Comparison of ENCODE assay signal across 16 cellular contexts in genomic region chr10:21318768-21319167, GRCh38.
DNase-seq lines count a peak whose midpoint lies in the region; ATAC-seq and TF ChIP-seq lines count a peak whose summit lies in the region.
"Had no signal": no experiment of that assay in that cellular context is flagged by ENCODE, and none has a peak within 500 bp of the region (broad histone marks: within the 10 kb centered on the region; RNA-seq: fewer than 3 reads in every experiment).

No MANE protein-coding gene starts in this region.

- no peak overlapping the region for H4K8ac ChIP-seq in mesendoderm (ENCODE audit: low read depth, low read length)

- POLR2A ChIA-PET in naive thymus-derived CD8-positive, alpha-beta T cell (lab: Charles Lee): no interaction called here

- H3K4ac ChIP-seq in mesendoderm (ENCODE audit: low read depth, low read length): no peak overlapping the region

- H3K18ac ChIP-seq in mesendoderm (ENCODE audit: low read length): peak overlapping the region; percentile 43

- WGBS in mesendoderm (ENCODE audit: extremely low coverage, insufficient coverage, low lambda C conversion rate): no CpG with 5 or more reads among the region's 6 CpGs

- H3K23ac ChIP-seq in mesendoderm (ENCODE audit: low read length): no peak overlapping the region

- H2BK120ac ChIP-seq in mesendoderm (ENCODE audit: low read depth, low read length): no peak overlapping the region

- no peak for TF ChIP-seq RAD21 in Ishikawa (IDR thresholded peaks at IDR 0.05; ENCODE audit: low read depth)

- no peaks in the 10 kb centered on the region for H3K79me2 ChIP-seq in mesendoderm (ENCODE audit: control insufficient read depth, insufficient read depth, low read length)

- no peaks in the 10 kb centered on the region for H3K27me3 ChIP-seq in mesendoderm (ENCODE audit: insufficient read depth, low read length, poor library complexity)
- H3K27me3 ChIP-seq: gastroesophageal sphincter, tibial artery had no signal

- peaks cover 0 to 5% (median 2%) of the 10 kb centered on the region in 9 donors for H3K9me3 Mint-ChIP-seq in naive thymus-derived CD8-positive, alpha-beta T cell
- H3K9me3 Mint-ChIP-seq: natural killer cell had no signal

- peaks cover 0 to 12% (median 3%) of the 10 kb centered on the region in 5 donors for H3K27me3 Mint-ChIP-seq in naive thymus-derived CD8-positive, alpha-beta T cell

- no peaks in the 10 kb centered on the region for H3K36me3 ChIP-seq in mesendoderm (ENCODE audit: control insufficient read depth, insufficient read depth, low read length)
- H3K36me3 ChIP-seq: gastroesophageal sphincter, tibial artery had no signal

- no peak overlapping the region for H3K4me2 ChIP-seq in mesendoderm (ENCODE audit: low read length)

- no peak for TF ChIP-seq EP300 in Ishikawa (IDR thresholded peaks at IDR 0.05; ENCODE audit: borderline replicate concordance)

- no peaks in the 10 kb centered on the region for H3K79me1 ChIP-seq in mesendoderm (ENCODE audit: low read length)

- no peak overlapping the region for H2BK15ac ChIP-seq in mesendoderm (replicated peaks; ENCODE audit: low read depth)

- H3K4me3 Mint-ChIP-seq in naive thymus-derived CD8-positive, alpha-beta T cell: no peak overlapping the region
- H3K4me3 Mint-ChIP-seq: natural killer cell had no signal

- no peak overlapping the region for H3K27ac ChIP-seq in mesendoderm (ENCODE audit: low read depth, low read length)
- H3K27ac ChIP-seq: gastroesophageal sphincter, skin epidermis, tibial artery, VCaP had no signal

- H3K56ac ChIP-seq in mesendoderm (ENCODE audit: low read length): peak overlapping the region; percentile 22

- no peak overlapping the region for H3K4me3 ChIP-seq in mesendoderm (ENCODE audit: low read length)
- H3K4me3 ChIP-seq: gastroesophageal sphincter, skin epidermis, tibial artery had no signal

- H4K5ac ChIP-seq in mesendoderm (ENCODE audit: low read length): no peak overlapping the region

- no peak overlapping the region for H2BK5ac ChIP-seq in mesendoderm (ENCODE audit: low read length)

- peaks cover 12% of the 10 kb centered on the region for H3K4me1 ChIP-seq in mesendoderm (ENCODE audit: control insufficient read depth, low read depth, low read length)

- peaks cover 0 to 4% (median 0%) of the 10 kb centered on the region in 3 donors for H3K36me3 Mint-ChIP-seq in naive thymus-derived CD8-positive, alpha-beta T cell
- H3K36me3 Mint-ChIP-seq: natural killer cell had no signal

- DNase-seq in Daoy (ENCODE audit: low read depth) (peak; percentile 46), SHP77 treated with DMSO at 0.1 percent for 48 hours (lab: John Stamatoyannopoulos, UW) (peak; percentile 36), mesendoderm (no peak), posterior cingulate gyrus (no peak)
- DNase-seq in stimulated activated naive CD8-positive, alpha-beta T cell treated with anti-CD3 and anti-CD28 coated beads, Interleukin-15, Interleukin-2, amounts not matched to agents 100 U/mL and 50 U/mL, for 24 hours: no peak
- DNase-seq in naive thymus-derived CD8-positive, alpha-beta T cell: no peak
- DNase-seq: activated T-cell treated with anti-CD3 and anti-CD28 coated beads, Interleukin-2, amount 50 U/mL, for 1 hour; natural killer cell; NCI-H2029 treated with DMSO at 0.1 percent for 48 hours; SIG-M5; tibial artery had no signal

- ATAC-seq in stimulated activated naive CD8-positive, alpha-beta T cell treated with anti-CD3 and anti-CD28 coated beads, Interleukin-15, Interleukin-2, amounts not matched to agents 100 U/mL and 50 U/mL, for 24 hours: no peak
- no peak for ATAC-seq in HG03095 (IDR thresholded peaks at IDR 0.05; ENCODE audit: unreplicated experiment)
- ATAC-seq in naive thymus-derived CD8-positive, alpha-beta T cell: no peak
- ATAC-seq: gastroesophageal sphincter, natural killer cell had no signal

- peak overlapping the region; percentile 29 for H2AK5ac ChIP-seq in mesendoderm (ENCODE audit: low read length)

- intact Hi-C loops in posterior cingulate gyrus (cut with DNase I): no loop called here

- no peak overlapping the region for H3K27ac Mint-ChIP-seq in naive thymus-derived CD8-positive, alpha-beta T cell
- H3K27ac Mint-ChIP-seq: natural killer cell had no signal

- H3K4me1 Mint-ChIP-seq in naive thymus-derived CD8-positive, alpha-beta T cell: no peaks in the 10 kb centered on the region
- H3K4me1 Mint-ChIP-seq: natural killer cell had no signal

- H3K9ac ChIP-seq in mesendoderm (ENCODE audit: low read length): no peak overlapping the region

TF ChIP-seq in Ishikawa, 13 proteins besides CTCF, POLR2A, EP300 and RAD21:
- TF ChIP-seq EGR1 (IDR thresholded peaks at IDR 0.05) (no peak), NFIC (IDR thresholded peaks at IDR 0.05) (peak; percentile 70)

Comparison
In these comparisons a context has a peak if more than half of its experiments do, and no peak if none do; other contexts are left out.
1. DNase-seq: peak in Daoy (single experiment) and SHP77 treated with DMSO at 0.1 percent for 48 hours (single experiment); none in mesendoderm (single experiment), posterior cingulate gyrus (0 of 10), stimulated activated naive CD8-positive, alpha-beta T cell treated with anti-CD3 and anti-CD28 coated beads, Interleukin-15, Interleukin-2, amounts not matched to agents 100 U/mL and 50 U/mL, for 24 hours (single experiment) and naive thymus-derived CD8-positive, alpha-beta T cell (0 of 10).